In the genomic region with DNA sequence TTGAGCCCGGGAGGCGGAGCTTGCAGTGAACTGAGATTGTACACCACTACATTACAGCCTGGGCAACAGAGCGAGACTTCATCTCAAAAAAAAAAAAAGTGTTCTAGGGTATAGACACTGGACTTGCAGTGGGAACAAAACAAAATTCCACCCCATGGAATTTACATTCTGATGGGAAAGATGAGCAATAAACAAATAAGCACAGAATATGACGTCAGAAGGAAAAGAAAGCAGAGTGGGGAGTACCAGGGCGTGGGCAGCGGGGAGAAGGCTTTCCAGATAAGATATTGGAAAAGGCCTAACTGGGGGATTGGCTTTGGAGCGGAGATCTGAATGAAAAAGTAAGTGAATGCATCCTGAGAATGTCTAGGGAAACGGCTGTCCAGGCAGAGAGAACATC, we compare ENCODE assay signal across 26 cellular contexts. TPM values are rescaled to one million over a fixed set of nuclear protein-coding genes. Genes with fewer than 3 reads are reported as not detected.
DNase-seq lines count a peak whose midpoint lies in the region; ATAC-seq, FAIRE-seq and TF ChIP-seq lines count a peak whose summit lies in the region.
"Had no signal": no experiment of that assay in that cellular context is flagged by ENCODE, and none has a peak within 500 bp of the region (broad histone marks: within the 10 kb centered on the region; RNA-seq: fewer than 3 reads in every experiment).

No MANE protein-coding gene starts in this region.

- H3K9ac ChIP-seq in astrocyte (ENCODE audit: low read length): no peak overlapping the region
- H3K9ac ChIP-seq: BLaER1 treated with 17β-estradiol and CSF1 and Interleukin-3, amounts not matched to agents 10 nM and 100 nM had no signal

- DNase-seq in Right ventricle myocardium inferior (ENCODE audit: missing footprints) (peak; percentile 5), Right ventricle myocardium superior (no peak), astrocyte (ENCODE audit: low read depth) (no peak), chondrocyte (ENCODE audit: low spot score) (peak; percentile 13), osteoblast (ENCODE audit: insufficient read length, low spot score, missing footprints) (peak; percentile 9), SW480 (ENCODE audit: low spot score) (no peak)
- DNase-seq: 8988T; ACHN; AML-193; BE2C; CD4-positive, alpha-beta T cell; CD8-positive, alpha-beta memory T cell; DMS 273 treated with DMSO at 0.1 percent for 48 hours; DMS79; EL; GDM1; HFFc6 had no signal

- no peak for FAIRE-seq in astrocyte (lab: Jason Lieb, UNC)
- FAIRE-seq: A549, D721Med, GM12878, H54 had no signal

- H3K4me1 Mint-ChIP-seq in astrocyte (ENCODE audit: low read depth, unreplicated experiment): no peaks in the 10 kb centered on the region
- peaks cover 7% of the 10 kb centered on the region for H3K4me1 Mint-ChIP-seq in chondrocyte (ENCODE audit: low read depth)

- H3K4me2 ChIP-seq in astrocyte (ENCODE audit: low read length) (no peak overlapping the region), osteoblast (ENCODE audit: insufficient read depth, low read length) (no peak overlapping the region)
- H3K4me2 ChIP-seq: A549, GM23338 had no signal

- no peak for TF ChIP-seq CTCF in astrocyte (IDR thresholded peaks at IDR 0.05; ENCODE audit: insufficient read depth, low read depth, low read length)
- no peak for TF ChIP-seq CTCF in chondrocyte (IDR thresholded peaks at IDR 0.05)
- TF ChIP-seq CTCF in osteoblast (IDR thresholded peaks at IDR 0.05; ENCODE audit: extremely low read depth, low read depth, low read length): no peak

- no peak overlapping the region for H3K27ac ChIP-seq in astrocyte (ENCODE audit: low read depth, low read length)
- no peak overlapping the region for H3K27ac ChIP-seq in osteoblast (ENCODE audit: low read depth, low read length)
- H3K27ac ChIP-seq: A549; BLaER1 treated with 17β-estradiol and CSF1 and Interleukin-3, amounts not matched to agents 10 nM and 100 nM had no signal

- H3K79me2 ChIP-seq in astrocyte (ENCODE audit: insufficient read depth, low read length): no peaks in the 10 kb centered on the region
- H3K79me2 ChIP-seq in osteoblast (ENCODE audit: insufficient read depth, low read length): no peaks in the 10 kb centered on the region

- intact Hi-C loops in Right ventricle myocardium inferior (cut with DNase I): loop anchor here (5.0 kb wide), 2 partner anchors 419 to 614 kb away; partner anchors contain the start of gene PRSS56
- intact Hi-C loops in Right ventricle myocardium superior (cut with DNase I): loop anchor here (5.0 kb wide), 1 partner anchor 614 kb away; the partner anchor contains the start of gene PRSS56

- H3K4me3 Mint-ChIP-seq in astrocyte (ENCODE audit: unreplicated experiment) (no peak overlapping the region), chondrocyte (ENCODE audit: unreplicated experiment) (no peak overlapping the region)
- H3K4me3 Mint-ChIP-seq: CD14-positive monocyte; CD4-positive, alpha-beta T cell; CD8-positive, alpha-beta memory T cell; GM23338; HFFc6 had no signal

- no peaks in the 10 kb centered on the region for H3K27me3 ChIP-seq in astrocyte (ENCODE audit: insufficient read depth, low read length)
- peaks cover 4% of the 10 kb centered on the region for H3K27me3 ChIP-seq in osteoblast (ENCODE audit: insufficient read depth, low read length)
- H3K27me3 ChIP-seq: BE2C; BLaER1 treated with 17β-estradiol and CSF1 and Interleukin-3, amounts not matched to agents 10 nM and 100 nM had no signal

- H3K4me1 ChIP-seq in astrocyte (ENCODE audit: insufficient read depth, low read length) (no peaks in the 10 kb centered on the region), osteoblast (ENCODE audit: insufficient read depth, low read length) (no peaks in the 10 kb centered on the region)
- H3K4me1 ChIP-seq: BE2C, HAP-1 had no signal

- ATAC-seq in Right ventricle myocardium inferior (no peak), Right ventricle myocardium superior (ENCODE audit: poor library complexity) (no peak), GM18519 (IDR thresholded peaks at IDR 0.05; ENCODE audit: low FRiP score, unreplicated experiment) (no peak)
- ATAC-seq: A549, GM12878, GM23338 had no signal

- H3K27me3 Mint-ChIP-seq in astrocyte (ENCODE audit: low read depth, unreplicated experiment): peaks cover 41% of the 10 kb centered on the region
- peaks cover 19% of the 10 kb centered on the region for H3K27me3 Mint-ChIP-seq in chondrocyte (ENCODE audit: low read depth)
- H3K27me3 Mint-ChIP-seq: CD4-positive, alpha-beta T cell had no signal

- no peaks in the 10 kb centered on the region for H3K9me3 Mint-ChIP-seq in astrocyte (ENCODE audit: unreplicated experiment)
- H3K9me3 Mint-ChIP-seq in chondrocyte (ENCODE audit: low read depth): no peaks in the 10 kb centered on the region
- H3K9me3 Mint-ChIP-seq: CD14-positive monocyte; CD4-positive, alpha-beta T cell; CD8-positive, alpha-beta memory T cell; GM23338; HFFc6 had no signal

- no peaks in the 10 kb centered on the region for H3K36me3 Mint-ChIP-seq in astrocyte (ENCODE audit: low read depth, unreplicated experiment)
- H3K36me3 Mint-ChIP-seq in chondrocyte (ENCODE audit: low read depth): no peaks in the 10 kb centered on the region
- H3K36me3 Mint-ChIP-seq: CD14-positive monocyte; CD8-positive, alpha-beta memory T cell had no signal

- H3K9me3 ChIP-seq in astrocyte (ENCODE audit: insufficient read depth, low read depth, low read length) (no peaks in the 10 kb centered on the region), osteoblast (ENCODE audit: low read depth, low read length) (no peaks in the 10 kb centered on the region)
- H3K9me3 ChIP-seq: A549; BE2C; BLaER1 treated with 17β-estradiol and CSF1 and Interleukin-3, amounts not matched to agents 10 nM and 100 nM; HAP-1 had no signal

- H2AFZ ChIP-seq in astrocyte (ENCODE audit: low read depth, low read length): no peak overlapping the region
- no peak overlapping the region for H2AFZ ChIP-seq in osteoblast (ENCODE audit: low read length)
- H2AFZ ChIP-seq: GM23338 had no signal

- peak overlapping the region; percentile 42 for H3K27ac Mint-ChIP-seq in astrocyte (ENCODE audit: unreplicated experiment)
- H3K27ac Mint-ChIP-seq in chondrocyte (ENCODE audit: unreplicated experiment): no peak overlapping the region
- H3K27ac Mint-ChIP-seq: CD14-positive monocyte; CD4-positive, alpha-beta T cell; CD8-positive, alpha-beta memory T cell; GM23338; HFFc6 had no signal

- H3K4me3 ChIP-seq in astrocyte (ENCODE audit: insufficient read depth, low read depth, low read length): no peak overlapping the region
- no peak overlapping the region for H3K4me3 ChIP-seq in osteoblast (ENCODE audit: insufficient read depth, low read length)
- H3K4me3 ChIP-seq: A549; BLaER1 treated with 17β-estradiol and CSF1 and Interleukin-3, amounts not matched to agents 10 nM and 100 nM; GM12878; GM23338; HAP-1 had no signal

- H3K36me3 ChIP-seq in astrocyte (ENCODE audit: insufficient read depth, low read length) (no peaks in the 10 kb centered on the region), osteoblast (ENCODE audit: insufficient read depth, low read length) (no peaks in the 10 kb centered on the region)
- H3K36me3 ChIP-seq: BE2C; BLaER1 treated with 17β-estradiol and CSF1 and Interleukin-3, amounts not matched to agents 10 nM and 100 nM; HAP-1 had no signal

- H4K20me1 ChIP-seq in astrocyte (ENCODE audit: insufficient read depth, low read length): no peaks in the 10 kb centered on the region
- H4K20me1 ChIP-seq in osteoblast (ENCODE audit: insufficient read depth, low read length): no peaks in the 10 kb centered on the region
- H4K20me1 ChIP-seq: BLaER1 treated with 17β-estradiol and CSF1 and Interleukin-3, amounts not matched to agents 10 nM and 100 nM had no signal

RNA-seq across cellular contexts. Expression of gene NPPC, which starts 17.6 kb away (rescaled TPM):
- total RNA-seq in Right ventricle myocardium inferior (16.1 TPM), Right ventricle myocardium superior (7.7 TPM), astrocyte (0.66 and 0.84 TPM in 2 replicates), chondrocyte (not detected in 3 replicates), osteoblast (not detected in 2 replicates)
- total RNA-seq: CD8-positive, alpha-beta memory T cell; GM12878; HFFc6 had no signal

RNA-seq across cellular contexts. Expression of gene DIS3L2, which starts 52.9 kb away (rescaled TPM):
- total RNA-seq in Right ventricle myocardium inferior: 16.9 TPM
- 17.6 TPM for total RNA-seq in Right ventricle myocardium superior
- 20.5 and 24.0 TPM in 2 replicates for total RNA-seq in astrocyte
- total RNA-seq in chondrocyte: 17.5 to 29.4 TPM (median 18.3 TPM) in 3 replicates
- 21.2 and 28.2 TPM in 2 replicates for total RNA-seq in osteoblast

Comparison
In these comparisons a context has a peak if more than half of its experiments do, and no peak if none do; other contexts are left out.
1. DNase-seq: peak in Right ventricle myocardium inferior (single experiment), chondrocyte (single experiment) and osteoblast (single experiment); none in Right ventricle myocardium superior (single experiment), astrocyte (single experiment) and SW480 (single experiment).